In the genomic region with DNA sequence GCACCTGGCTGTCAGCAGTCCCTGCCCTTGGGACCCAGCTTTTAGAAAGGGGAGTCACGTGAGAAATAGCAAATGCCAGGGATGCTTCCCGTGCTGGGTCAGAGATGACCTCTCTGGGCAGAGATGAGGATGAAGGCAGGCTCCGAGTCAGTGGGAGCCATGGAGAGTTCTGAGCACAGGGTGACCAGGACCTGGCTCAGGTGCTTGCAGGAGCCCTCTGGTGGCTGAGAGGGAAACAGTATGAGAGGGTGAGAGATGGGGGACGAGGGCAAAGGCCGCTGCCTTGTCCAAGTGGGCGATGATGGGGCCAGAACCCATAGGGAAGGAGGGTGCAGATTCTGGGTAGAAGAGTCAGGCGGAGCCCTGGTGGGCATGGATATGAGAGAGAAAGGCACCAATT, we compare ENCODE assay signal across 12 cellular contexts. TPM values are rescaled to one million over a fixed set of nuclear protein-coding genes. Genes with fewer than 3 reads are reported as not detected.
DNase-seq lines count a peak whose midpoint lies in the region; ATAC-seq and TF ChIP-seq lines count a peak whose summit lies in the region.
"Had no signal": no experiment of that assay in that cellular context is flagged by ENCODE, and none has a peak within 500 bp of the region (broad histone marks: within the 10 kb centered on the region; RNA-seq: fewer than 3 reads in every experiment).

No MANE protein-coding gene starts in this region.

- CTCF ChIA-PET in activated CD8-positive, alpha-beta T cell treated with anti-CD3 and anti-CD28 coated beads for 36 hours (lab: Charles Lee), result interaction anchor here (0.6 to 3.0 kb wide), 7 partner anchors 14 to 118 kb away, joined by 3 to 12 read pairs (median 4); a partner anchor contains a TSS
- CTCF ChIA-PET in HEK293T (lab: Yijun Ruan, JAX), result no interaction called here

- intact Hi-C loops in activated CD8-positive, alpha-beta T cell treated with anti-CD3 and anti-CD28 coated beads for 36 hours (cut with micrococcal nuclease), result no loop called here

- H3K4me3 ChIP-seq in AG09309 (ENCODE audit: control insufficient read depth, low read depth, low read length) (no peak overlapping the region), GM12875 (ENCODE audit: low read depth, low read length) (no peak overlapping the region), kidney epithelial cell (ENCODE audit: low read depth, low read length) (no peak overlapping the region)

- H3K4me3 Mint-ChIP-seq in activated CD8-positive, alpha-beta T cell treated with anti-CD3 and anti-CD28 coated beads for 36 hours, result no peak overlapping the region

- no peaks in the 10 kb centered on the region for H3K9me3 Mint-ChIP-seq in activated CD8-positive, alpha-beta T cell treated with anti-CD3 and anti-CD28 coated beads for 36 hours

- peaks cover 6% of the 10 kb centered on the region for H3K4me1 Mint-ChIP-seq in activated CD8-positive, alpha-beta T cell treated with anti-CD3 and anti-CD28 coated beads for 36 hours (ENCODE audit: low read depth)

- POLR2A ChIA-PET in activated CD8-positive, alpha-beta T cell treated with anti-CD3 and anti-CD28 coated beads for 36 hours (lab: Charles Lee), result interaction anchor here (0.6 to 1.8 kb wide), 3 partner anchors 7 to 17 kb away, joined by 3 to 6 read pairs (median 4); a partner anchor contains a TSS
- POLR2A ChIA-PET in HEK293T (lab: Yijun Ruan, JAX), result interaction anchor here (3.0 kb wide), 1 partner anchor 16 kb away, joined by 18 read pairs; a partner anchor contains a TSS

- peak; percentile 64 for ATAC-seq in activated CD8-positive, alpha-beta T cell treated with anti-CD3 and anti-CD28 coated beads for 36 hours
- no peak for ATAC-seq in HG02678 (IDR thresholded peaks at IDR 0.05; ENCODE audit: unreplicated experiment)

- H3K36me3 ChIP-seq in kidney epithelial cell (ENCODE audit: control insufficient read depth, insufficient read depth, low read length), result peaks cover 8% of the 10 kb centered on the region

- DNase-seq in AG09309 (ENCODE audit: low read depth) (no peak), kidney epithelial cell (ENCODE audit: low read depth) (no peak), cortex of kidney (lab: John Stamatoyannopoulos, UW) (no peak), amniotic stem cell (lab: John Stamatoyannopoulos, UW) (no peak), HEK293T (ENCODE audit: extremely low spot score) (no peak)
- DNase-seq in activated CD8-positive, alpha-beta T cell treated with anti-CD3 and anti-CD28 coated beads for 36 hours, result peak; percentile 24
- DNase-seq: activated CD4-positive, alpha-beta T cell treated with anti-CD3 and anti-CD28 coated beads for 4 hours; DMS153; effector memory CD4-positive, alpha-beta T cell; NCI-H446 had no signal

- no peaks in the 10 kb centered on the region for H3K27me3 ChIP-seq in kidney epithelial cell (ENCODE audit: control insufficient read depth, insufficient read depth, low read length)

- TF ChIP-seq CTCF in AG09309 (IDR thresholded peaks at IDR 0.05; ENCODE audit: control insufficient read depth, insufficient read depth, low read depth, low read length, missing control alignments) (peak; percentile 32), GM12875 (IDR thresholded peaks at IDR 0.05; ENCODE audit: borderline replicate concordance, insufficient read depth, low read depth, low read length) (peak; percentile 38; the same call in 1 of the 2 replicates), kidney epithelial cell (IDR thresholded peaks at IDR 0.05; ENCODE audit: insufficient read depth, low read length, poor library complexity, severe bottlenecking) (peak; percentile 42)
- TF ChIP-seq CTCF in activated CD8-positive, alpha-beta T cell treated with anti-CD3 and anti-CD28 coated beads for 36 hours (IDR thresholded peaks at IDR 0.05), result peak; percentile 30

- H3K27me3 Mint-ChIP-seq in activated CD8-positive, alpha-beta T cell treated with anti-CD3 and anti-CD28 coated beads for 36 hours, result no peaks in the 10 kb centered on the region

- peaks cover 36% of the 10 kb centered on the region for H3K36me3 Mint-ChIP-seq in activated CD8-positive, alpha-beta T cell treated with anti-CD3 and anti-CD28 coated beads for 36 hours (ENCODE audit: low read depth)

- H3K27ac Mint-ChIP-seq in activated CD8-positive, alpha-beta T cell treated with anti-CD3 and anti-CD28 coated beads for 36 hours, result peak overlapping the region; percentile 77

TF ChIP-seq in HEK293T, 16 proteins besides CTCF, POLR2A, EP300 and RAD21:
- TF ChIP-seq, protein P1, sequence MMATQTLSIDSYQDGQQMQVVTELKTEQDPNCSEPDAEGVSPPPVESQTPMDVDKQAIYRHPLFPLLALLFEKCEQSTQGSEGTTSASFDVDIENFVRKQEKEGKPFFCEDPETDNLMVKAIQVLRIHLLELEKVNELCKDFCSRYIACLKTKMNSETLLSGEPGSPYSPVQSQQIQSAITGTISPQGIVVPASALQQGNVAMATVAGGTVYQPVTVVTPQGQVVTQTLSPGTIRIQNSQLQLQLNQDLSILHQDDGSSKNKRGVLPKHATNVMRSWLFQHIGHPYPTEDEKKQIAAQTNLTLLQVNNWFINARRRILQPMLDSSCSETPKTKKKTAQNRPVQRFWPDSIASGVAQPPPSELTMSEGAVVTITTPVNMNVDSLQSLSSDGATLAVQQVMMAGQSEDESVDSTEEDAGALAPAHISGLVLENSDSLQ (IDR thresholded peaks at IDR 0.05), result no peak
- TF ChIP-seq SP1 (IDR thresholded peaks at IDR 0.05) (no peak), L3MBTL2 (conservative IDR thresholded peaks at IDR 0.05) (no peak), BHLHE40 (IDR thresholded peaks at IDR 0.05; ENCODE audit: borderline replicate concordance) (no peak)

RNA-seq across cellular contexts. Expression of a gene that starts 15.8 kb away (rescaled TPM):
- total RNA-seq in activated CD8-positive, alpha-beta T cell treated with anti-CD3 and anti-CD28 coated beads for 36 hours, result 10 to 100 TPM; 12.9 to 15.0 TPM
- 35.0 and 37.4 TPM in 2 replicates for total RNA-seq in kidney epithelial cell

RNA-seq across cellular contexts. Expression of a gene that starts 28.0 kb away (rescaled TPM):
- 1 to 10 TPM; 1.2 to 1.3 TPM for total RNA-seq in activated CD8-positive, alpha-beta T cell treated with anti-CD3 and anti-CD28 coated beads for 36 hours
- 0.33 and 0.55 TPM in 2 replicates for total RNA-seq in kidney epithelial cell

RNA-seq across cellular contexts. Expression of a gene that starts 51.2 kb away (rescaled TPM):
- total RNA-seq in activated CD8-positive, alpha-beta T cell treated with anti-CD3 and anti-CD28 coated beads for 36 hours, result 10 to 100 TPM; 95.1 to 95.4 TPM
- total RNA-seq in kidney epithelial cell, result 36.2 and 46.7 TPM in 2 replicates
